In the genomic region with DNA sequence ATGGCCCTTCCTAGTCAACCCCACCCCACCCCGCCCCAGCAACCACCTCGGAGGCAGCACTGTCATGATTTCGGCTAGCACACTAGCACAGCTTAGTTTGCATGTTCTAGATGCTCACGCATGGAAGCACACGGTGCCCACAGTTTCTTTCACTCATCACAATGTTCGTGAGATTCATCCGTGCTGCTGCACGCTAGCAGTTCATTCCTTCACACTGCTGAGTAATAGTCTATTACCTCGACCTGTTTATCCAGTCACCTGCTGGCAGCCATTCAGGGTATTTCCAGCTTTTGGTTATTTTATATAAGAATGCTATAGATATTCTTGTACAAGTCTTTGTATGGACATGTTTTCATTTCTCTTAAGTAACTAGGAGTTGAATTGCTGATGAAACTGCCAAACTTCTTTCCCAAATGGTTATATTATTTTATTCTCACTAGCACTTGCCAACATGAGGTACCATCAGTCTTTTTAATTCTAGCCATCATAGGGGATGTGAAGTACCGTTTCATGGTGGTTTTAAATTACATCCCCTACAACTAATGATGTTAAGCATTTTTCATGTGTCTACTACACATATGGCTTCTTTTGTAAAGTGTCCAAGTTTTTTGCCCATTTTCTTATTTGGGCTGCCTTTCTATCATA, we compare ENCODE assay signal across 10 cellular contexts.
DNase-seq lines count a peak whose midpoint lies in the region; ATAC-seq, FAIRE-seq and TF ChIP-seq lines count a peak whose summit lies in the region.
"Had no signal": no experiment of that assay in that cellular context is flagged by ENCODE, and none has a peak within 500 bp of the region (broad histone marks: within the 10 kb centered on the region; RNA-seq: fewer than 3 reads in every experiment).

No MANE protein-coding gene starts in this region.

- H4K20me1 ChIP-seq in H9 (ENCODE audit: control insufficient read depth, insufficient read depth, insufficient read length), result no peaks in the 10 kb centered on the region
- no peaks in the 10 kb centered on the region; the same call in none of the 2 replicates for H4K20me1 ChIP-seq in GM23338 (replicated peaks; ENCODE audit: insufficient read depth)

- no peak overlapping the region for H2AK5ac ChIP-seq in H9 (ENCODE audit: insufficient read length, low read length)

- H3K27me3 ChIP-seq in kidney epithelial cell (ENCODE audit: control insufficient read depth, insufficient read depth, low read length) (no peaks in the 10 kb centered on the region), H9 (ENCODE audit: insufficient read depth, low read length) (no peaks in the 10 kb centered on the region), A673 (replicated peaks; ENCODE audit: insufficient read depth, low read depth, low read length, poor library complexity) (no peaks in the 10 kb centered on the region), GM23338 (ENCODE audit: insufficient read depth) (no peaks in the 10 kb centered on the region)

- H3K79me2 ChIP-seq in H9 (ENCODE audit: insufficient read depth, low read length), result no peaks in the 10 kb centered on the region
- no peaks in the 10 kb centered on the region for H3K79me2 ChIP-seq in GM23338 (replicated peaks; ENCODE audit: insufficient read depth)

- H4K8ac ChIP-seq in H9 (replicated peaks; ENCODE audit: insufficient read length, low read depth, low read length), result no peak overlapping the region

- H3K4me1 ChIP-seq in H9 (ENCODE audit: insufficient read depth, low read length) (no peaks in the 10 kb centered on the region), A673 (ENCODE audit: insufficient read depth, low read length, poor library complexity, severe bottlenecking) (no peaks in the 10 kb centered on the region), GM23338 (ENCODE audit: insufficient read depth) (no peaks in the 10 kb centered on the region)

- peaks cover 13 to 14% of the 10 kb centered on the region in 2 experiments for H3K4me1 Mint-ChIP-seq in H9
- peaks cover 9% of the 10 kb centered on the region for H3K4me1 Mint-ChIP-seq in GM23338

- WGBS in H9 (ENCODE audit: extremely low coverage, insufficient read length, low lambda C conversion rate), result no CpG with 5 or more reads among the region's 10 CpGs

- no peak overlapping the region for H3K18ac ChIP-seq in H9 (ENCODE audit: insufficient read length, low read depth, low read length)

- TF ChIP-seq CTCF in kidney epithelial cell (IDR thresholded peaks at IDR 0.05; ENCODE audit: insufficient read depth, low read length, poor library complexity, severe bottlenecking), result no peak
- TF ChIP-seq CTCF in H9 (conservative IDR thresholded peaks at IDR 0.05), result no peak
- TF ChIP-seq CTCF in A673 (conservative IDR thresholded peaks at IDR 0.05; ENCODE audit: low read depth, low read length), result no peak
- TF ChIP-seq CTCF in GM23338 (conservative IDR thresholded peaks at IDR 0.05; ENCODE audit: low read depth in 2 of 2), result no peak

- DNase-seq in NAMALWA (ENCODE audit: low spot score) (peak; percentile 62), kidney epithelial cell (ENCODE audit: low read depth) (peak; percentile 91), H9 (no peak), HTR-8/SVneo (ENCODE audit: insufficient read length, low spot score) (no peak), A673 (ENCODE audit: low spot score) (no peak), GM23338 (ENCODE audit: low spot score) (no peak)
- DNase-seq: activated CD4-positive, CD25-positive, alpha-beta regulatory T cell treated with anti-CD3 and anti-CD28 coated beads, Interleukin-2, amount 50 U/mL, for 72 hours; mesendoderm had no signal

- no peaks in the 10 kb centered on the region for H3K9me3 Mint-ChIP-seq in H9
- H3K9me3 Mint-ChIP-seq in GM23338, result no peaks in the 10 kb centered on the region

- POLR2A ChIA-PET in A673 (lab: Charles Lee; ENCODE audit: low non-redundant PET), result no interaction called here

- no peaks in the 10 kb centered on the region for H3F3A ChIP-seq in GM23338 (replicated peaks; ENCODE audit: low read depth)

- no peak overlapping the region for H3T11ph ChIP-seq in H9 (ENCODE audit: low read length)

- H3K9me3 ChIP-seq in H9 (ENCODE audit: control insufficient read depth, low read depth, low read length) (no peaks in the 10 kb centered on the region), A673 (ENCODE audit: low read depth, low read length, poor library complexity, severe bottlenecking) (no peaks in the 10 kb centered on the region)

- H3K36me3 Mint-ChIP-seq in H9 (ENCODE audit: insufficient read depth in 1 of 3, low read depth in 3 of 3) (peaks cover under 1 to 4% (median 2%) of the 10 kb centered on the region in 3 experiments; a peak in 3 of 7 replicates), GM23338 (ENCODE audit: low read depth) (peaks cover 2% of the 10 kb centered on the region; the same call in 2 of the 3 replicates)

- no peak overlapping the region for H3K4ac ChIP-seq in H9 (ENCODE audit: low read depth, low read length)

- no peak overlapping the region for H2BK12ac ChIP-seq in H9 (ENCODE audit: insufficient read length, low read depth, low read length)

- no peak overlapping the region for H2AFZ ChIP-seq in H9 (ENCODE audit: low read length)
- no peak overlapping the region for H2AFZ ChIP-seq in GM23338

- H3K27ac Mint-ChIP-seq in H9 (no peak overlapping the region), GM23338 (no peak overlapping the region)

- no peak overlapping the region for H4K91ac ChIP-seq in H9 (ENCODE audit: insufficient read length, low read depth, low read length)

- FAIRE-seq in HTR-8/SVneo (lab: Jason Lieb, UNC), result no peak

- no peaks in the 10 kb centered on the region for H3K79me1 ChIP-seq in H9 (ENCODE audit: insufficient read depth, low read depth, low read length, poor library complexity, severe bottlenecking)

- no peak overlapping the region for H3K27ac ChIP-seq in H9 (ENCODE audit: insufficient read length, low read depth, low read length)
- no peak overlapping the region for H3K27ac ChIP-seq in A673 (ENCODE audit: low read depth, low read length, poor library complexity, severe bottlenecking)
- no peak overlapping the region for H3K27ac ChIP-seq in GM23338 (ENCODE audit: low read depth)

- H3K4me3 ChIP-seq in kidney epithelial cell (ENCODE audit: low read depth, low read length) (no peak overlapping the region), A673 (ENCODE audit: low read depth, low read length, poor library complexity, severe bottlenecking) (no peak overlapping the region), GM23338 (no peak overlapping the region)

- H3K23ac ChIP-seq in H9 (ENCODE audit: insufficient read length, low read depth, low read length), result no peak overlapping the region

- H3K56ac ChIP-seq in H9 (ENCODE audit: insufficient read length, low read depth, low read length), result no peak overlapping the region

- CTCF ChIA-PET in A673 (lab: Charles Lee), result interaction anchor here (3.4 kb wide), 1 partner anchor 209 kb away, joined by 38 read pairs; no protein-coding TSS in a partner anchor

- no peak overlapping the region for H3K9ac ChIP-seq in H9 (ENCODE audit: extremely low read depth, insufficient read length, low read length)

- H3K36me3 ChIP-seq in kidney epithelial cell (ENCODE audit: control insufficient read depth, insufficient read depth, low read length) (peaks cover 1% of the 10 kb centered on the region), A673 (ENCODE audit: insufficient read depth, low read length, poor library complexity, severe bottlenecking) (peaks cover 8% of the 10 kb centered on the region), GM23338 (ENCODE audit: insufficient read depth) (no peaks in the 10 kb centered on the region)

- no peak overlapping the region for H2BK20ac ChIP-seq in H9 (ENCODE audit: low read depth, low read length, poor library complexity, severe bottlenecking)

- H2BK15ac ChIP-seq in H9 (ENCODE audit: low read depth, low read length), result no peak overlapping the region

- H3K4me2 ChIP-seq in H9 (ENCODE audit: insufficient read depth, insufficient read length, low read length) (no peak overlapping the region), GM23338 (no peak overlapping the region)

- intact Hi-C loops in A673 (cut with micrococcal nuclease; ENCODE audit: unreplicated experiment), result no loop called here

- BruUV-seq in A673 (replicated peaks; lab: Mats Ljungman, UMichigan), result no TSS peak

- no peak overlapping the region for H2BK120ac ChIP-seq in H9 (ENCODE audit: low read depth, low read length, poor library complexity, severe bottlenecking)

- H3K23me2 ChIP-seq in H9 (ENCODE audit: insufficient read length, low read depth, low read length, poor library complexity, severe bottlenecking), result no peaks in the 10 kb centered on the region

- H3K9me2 ChIP-seq in GM23338 (ENCODE audit: insufficient read depth), result no peaks in the 10 kb centered on the region

- ATAC-seq in GM18858 (IDR thresholded peaks at IDR 0.05; ENCODE audit: unreplicated experiment), result peak; percentile 60
- peak; percentile 61 for ATAC-seq in GM21737 (IDR thresholded peaks at IDR 0.05; ENCODE audit: unreplicated experiment)
- ATAC-seq in GM23338, result no peak

- no peak overlapping the region for H2BK5ac ChIP-seq in H9 (ENCODE audit: insufficient read length, low read length)

- H3K14ac ChIP-seq in H9 (ENCODE audit: insufficient read depth, low read length), result no peak overlapping the region

- H3K27me3 Mint-ChIP-seq in H9 (ENCODE audit: low read depth) (no peaks in the 10 kb centered on the region), GM23338 (ENCODE audit: insufficient read depth, low read depth, poor library complexity) (peaks cover 2% of the 10 kb centered on the region)

- H4K5ac ChIP-seq in H9 (ENCODE audit: insufficient read length, low read depth, low read length), result no peak overlapping the region

- H3K4me3 Mint-ChIP-seq in H9 (no peak overlapping the region), GM23338 (no peak overlapping the region)

TF ChIP-seq in GM23338, 12 proteins besides CTCF, POLR2A, EP300 and RAD21 (continues in another document):
- no peak for TF ChIP-seq EZH2phosphoT487 (IDR thresholded peaks at IDR 0.05; ENCODE audit: unreplicated experiment)
- no peak for TF ChIP-seq ZNF331 (CRISPR knock-in tag; IDR thresholded peaks at IDR 0.05; ENCODE audit: low read depth)

Comparison
In these comparisons a context has a peak if more than half of its experiments do, and no peak if none do; other contexts are left out.
1. DNase-seq: peak in NAMALWA (single experiment) and kidney epithelial cell (single experiment); none in H9 (single experiment), HTR-8/SVneo (single experiment), A673 (single experiment) and GM23338 (single experiment).